14 cellular contexts compared by ENCODE assay signal in the genomic region with DNA sequence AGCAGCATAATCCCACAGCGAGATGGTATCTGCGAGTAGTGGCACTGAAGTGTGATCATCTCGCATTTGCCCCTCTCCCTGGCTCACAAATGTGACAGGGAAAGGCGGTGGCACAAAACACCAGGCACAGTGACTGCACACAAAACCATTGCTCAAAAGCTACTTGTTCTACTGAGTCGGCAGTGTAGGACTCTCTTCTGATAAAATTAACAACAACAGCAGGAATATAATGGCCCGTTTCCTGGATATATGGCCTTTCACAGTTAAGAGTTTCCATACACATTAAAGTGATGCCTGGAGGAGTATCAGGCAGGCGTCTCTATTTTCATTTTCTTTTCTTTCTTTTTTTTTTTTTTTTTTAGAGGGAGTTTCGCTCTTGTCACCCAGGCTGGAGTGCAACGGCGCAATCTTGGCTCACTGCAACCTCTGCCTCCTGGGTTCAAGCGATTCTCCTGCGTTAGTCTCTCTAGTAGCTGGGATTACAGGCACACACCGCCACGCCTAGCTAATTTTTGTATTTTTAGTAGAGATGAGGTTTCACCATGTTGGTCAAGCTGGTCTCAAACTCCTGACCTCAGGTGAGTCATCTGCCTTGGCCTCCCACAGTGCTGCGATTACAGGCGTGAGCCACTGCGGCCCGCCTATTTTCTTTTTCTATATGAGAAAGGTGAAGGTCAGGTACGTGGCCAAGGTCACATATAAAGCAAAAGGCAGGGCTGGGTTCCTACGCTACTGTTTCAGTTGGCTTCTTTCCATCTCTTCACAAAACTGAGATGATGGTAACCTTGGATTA.
DNase-seq lines count a peak whose midpoint lies in the region; FAIRE-seq and TF ChIP-seq lines count a peak whose summit lies in the region.
"Had no signal": no experiment of that assay in that cellular context is flagged by ENCODE, and none has a peak within 500 bp of the region (broad histone marks: within the 10 kb centered on the region; RNA-seq: fewer than 3 reads in every experiment).

No MANE protein-coding gene starts in this region.

- no peak overlapping the region for H2BK15ac ChIP-seq in H1 (ENCODE audit: low read length)

- peaks cover 35% of the 10 kb centered on the region for H3K4me1 ChIP-seq in HUES48 (ENCODE audit: control insufficient read depth, insufficient read depth, low read length)
- H3K4me1 ChIP-seq in H1 (replicated peaks in 1 of 4; ENCODE audit: control insufficient read depth in 3 of 4, insufficient read depth in 4 of 4, low read length in 3 of 4), result peaks cover 0 to 7% (median 0%) of the 10 kb centered on the region in 4 experiments; a peak in 2 of 7 replicates

- H4K8ac ChIP-seq in H1 (ENCODE audit: extremely low read depth, insufficient read depth, low read length), result no peak overlapping the region

- CTCF ChIA-PET in H1 (lab: Charles Lee; ENCODE audit: partially characterized antibody), result interaction anchor here (1.3 kb wide), 1 partner anchor 11 kb away, joined by 3 read pairs; no protein-coding TSS in a partner anchor

- peak; percentile 51 for DNase-seq in NK-92 treated with Interleukin-12 subunit alpha and Interleukin-12 subunit beta, amount 100 ng/mL, for 24 hours (lab: John Stamatoyannopoulos, UW)
- DNase-seq in NK-92 (lab: John Stamatoyannopoulos, UW; ENCODE audit: unreplicated experiment) (no peak), H1 (ENCODE audit: low read depth in 1 of 2, low spot score in 2 of 2) (no peak), superior temporal gyrus (ENCODE audit: extremely low spot score) (peak; percentile 59), NAMALWA (ENCODE audit: low spot score) (no peak), DMS153 (lab: John Stamatoyannopoulos, UW) (no peak), Kasumi-1 (lab: John Stamatoyannopoulos, UW) (no peak)
- DNase-seq: colonic mucosa, heart right ventricle, NCI-H1092 treated with DMSO at 0.1 percent for 48 hours, WERI-Rb-1 had no signal

- POLR2A ChIA-PET in H1 (lab: Charles Lee; ENCODE audit: partially characterized antibody), result no interaction called here

- H3K14ac ChIP-seq in H1 (ENCODE audit: insufficient read length), result no peak overlapping the region

- no peak overlapping the region for H2BK20ac ChIP-seq in H1 (ENCODE audit: low read length)

- H3K4ac ChIP-seq in H1 (replicated peaks; ENCODE audit: insufficient read length, low read depth, low read length), result no peak overlapping the region

- no peak for TF ChIP-seq EP300 in H1 (IDR thresholded peaks at IDR 0.05; ENCODE audit: borderline replicate concordance in 1 of 2, low read depth in 2 of 2, low read length in 2 of 2)

- peaks cover 13% of the 10 kb centered on the region; the same call in 1 of the 2 replicates for H3K79me1 ChIP-seq in H1 (ENCODE audit: low read depth, low read length)

- no peak overlapping the region for H3K56ac ChIP-seq in H1 (replicated peaks; ENCODE audit: insufficient read length, low read depth, low read length)

- H3K23me2 ChIP-seq in H1 (ENCODE audit: low read depth, low read length), result no peaks in the 10 kb centered on the region

- no peak overlapping the region for H3K4me2 ChIP-seq in H1 (ENCODE audit: insufficient read depth in 1 of 2, low read depth in 2 of 2, low read length in 2 of 2)

- no peak overlapping the region for H3K23ac ChIP-seq in H1 (ENCODE audit: insufficient read length)

- peaks cover 3 to 7% of the 10 kb centered on the region in 2 experiments for H4K20me1 ChIP-seq in H1 (replicated peaks in 1 of 2; ENCODE audit: control insufficient read depth in 1 of 2, insufficient read depth in 2 of 2, low read length in 2 of 2)

- H3K36me3 ChIP-seq in HUES48 (ENCODE audit: control insufficient read depth, insufficient read depth, low read length) (peaks cover 4% of the 10 kb centered on the region; the same call in 1 of the 2 replicates), H1 (ENCODE audit: control insufficient read depth in 2 of 4, insufficient read depth in 4 of 4, low read length in 3 of 4) (no peaks in the 10 kb centered on the region)
- H3K36me3 ChIP-seq: colonic mucosa, heart right ventricle, suprapubic skin, WERI-Rb-1 had no signal

- TF ChIP-seq POLR2A in H1 (IDR thresholded peaks at IDR 0.05; ENCODE audit: control extremely low read depth in 1 of 2, low read depth in 2 of 2, low read length in 2 of 2), result no peak

- FAIRE-seq in H1 (lab: Jason Lieb, UNC), result no peak

- TF ChIP-seq RAD21 in H1 (IDR thresholded peaks at IDR 0.05 in 1 of 2, conservative IDR thresholded peaks at IDR 0.05 in 1 of 2; ENCODE audit: low read depth in 2 of 2, low read length in 2 of 2), result no peak

- 88% methylated on average over 17 of the region's 20 CpGs; no CpG with 5 or more reads in 1 of the 2 experiments for WGBS in H1 (ENCODE audit: extremely low coverage in 1 of 2, insufficient coverage in 1 of 2, insufficient read length in 1 of 2, insufficient replicate concordance in 2 of 2, low coverage in 1 of 2, low lambda C conversion rate in 2 of 2, missing lambda C conversion rate in 1 of 2), 2 experiments

- no peak overlapping the region for H2BK120ac ChIP-seq in H1 (replicated peaks; ENCODE audit: low read depth, low read length)

- H3K79me2 ChIP-seq in H1 (ENCODE audit: control insufficient read depth in 1 of 2, insufficient read depth in 2 of 2, low read length in 2 of 2), result peaks cover 0 to 54% of the 10 kb centered on the region in 2 experiments; a peak in 2 of 4 replicates

- no peak overlapping the region for H3K27ac ChIP-seq in HUES48 (ENCODE audit: low read depth, low read length)
- no peak overlapping the region for H3K27ac ChIP-seq in H1 (ENCODE audit: low read depth, low read length)
- H3K27ac ChIP-seq: 22Rv1, suprapubic skin, WERI-Rb-1 had no signal

- no peak overlapping the region; the same call in 1 of the 2 replicates for H2BK5ac ChIP-seq in H1 (ENCODE audit: low read depth, low read length)

- peak overlapping the region; percentile 20; the same call in 1 of the 2 replicates for H2AK5ac ChIP-seq in H1 (ENCODE audit: low read depth, low read length)

- H3K9ac ChIP-seq in HUES48 (ENCODE audit: low read depth, low read length) (0 out of 2 replicates have a peak overlapping the region, but pooled peaks have one; percentile 25), H1 (replicated peaks in 1 of 4; ENCODE audit: extremely low read depth in 1 of 4, low read depth in 3 of 4, low read length in 3 of 4) (no peak overlapping the region)

- no peak overlapping the region for H3K4me3 ChIP-seq in HUES48 (ENCODE audit: low read depth, low read length)
- no peak overlapping the region for H3K4me3 ChIP-seq in H1 (ENCODE audit: extremely low read depth in 1 of 4, insufficient read depth in 2 of 4, low read depth in 3 of 4, low read length in 4 of 4)
- H3K4me3 ChIP-seq: colonic mucosa, heart right ventricle, suprapubic skin had no signal

- no peak overlapping the region for H2BK12ac ChIP-seq in H1 (ENCODE audit: low read depth, low read length)

- no peak overlapping the region for H3K18ac ChIP-seq in H1 (ENCODE audit: extremely low read depth, low read length)

- TF ChIP-seq CTCF in H1 (IDR thresholded peaks at IDR 0.05; ENCODE audit: control extremely low read depth in 1 of 3, insufficient read depth in 1 of 3, low read depth in 1 of 3, low read length in 3 of 3), result no peak

- H2AFZ ChIP-seq in H1 (ENCODE audit: low read length), result no peak overlapping the region

- no peak overlapping the region for H4K5ac ChIP-seq in H1 (ENCODE audit: insufficient read length, low read depth, low read length)

- H3K27me3 ChIP-seq in HUES48 (ENCODE audit: control insufficient read depth, insufficient read depth, low read length) (no peaks in the 10 kb centered on the region), H1 (replicated peaks in 1 of 4; ENCODE audit: control insufficient read depth in 3 of 4, extremely low read depth in 1 of 4, insufficient read depth in 3 of 4, low read length in 3 of 4) (no peaks in the 10 kb centered on the region)
- H3K27me3 ChIP-seq: colonic mucosa, heart right ventricle, suprapubic skin had no signal

- no peaks in the 10 kb centered on the region for H3K9me3 ChIP-seq in HUES48 (ENCODE audit: control insufficient read depth, insufficient read depth, low read length)
- H3K9me3 ChIP-seq in H1 (ENCODE audit: insufficient read depth in 2 of 2, low read depth in 1 of 2, low read length in 1 of 2), result no peaks in the 10 kb centered on the region
- H3K9me3 ChIP-seq: colonic mucosa, heart right ventricle, suprapubic skin had no signal

- no peak overlapping the region for H4K91ac ChIP-seq in H1 (replicated peaks; ENCODE audit: insufficient read length, low read length)

TF ChIP-seq in H1, 55 proteins besides CTCF, POLR2A, EP300 and RAD21:
- TF ChIP-seq BACH1 (IDR thresholded peaks at IDR 0.05; ENCODE audit: low read length) (no peak), POU5F1 (IDR thresholded peaks at IDR 0.05; ENCODE audit: low read depth, low read length) (no peak), RXRA (IDR thresholded peaks at IDR 0.05; ENCODE audit: insufficient read depth, low read depth, low read length) (no peak), CHD2 (IDR thresholded peaks at IDR 0.05; ENCODE audit: low read length) (no peak), HDAC6 (IDR thresholded peaks at IDR 0.05; ENCODE audit: low read depth, low read length) (no peak), RBBP5 (IDR thresholded peaks at IDR 0.05; ENCODE audit: borderline replicate concordance, low read depth, low read length) (no peak), TEAD4 (IDR thresholded peaks at IDR 0.05; ENCODE audit: low read depth, low read length) (no peak)
- TF ChIP-seq, protein P1, sequence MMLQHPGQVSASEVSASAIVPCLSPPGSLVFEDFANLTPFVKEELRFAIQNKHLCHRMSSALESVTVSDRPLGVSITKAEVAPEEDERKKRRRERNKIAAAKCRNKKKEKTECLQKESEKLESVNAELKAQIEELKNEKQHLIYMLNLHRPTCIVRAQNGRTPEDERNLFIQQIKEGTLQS (IDR thresholded peaks at IDR 0.05; ENCODE audit: insufficient read depth, low read depth, low read length), result no peak
- TF ChIP-seq, protein P2, sequence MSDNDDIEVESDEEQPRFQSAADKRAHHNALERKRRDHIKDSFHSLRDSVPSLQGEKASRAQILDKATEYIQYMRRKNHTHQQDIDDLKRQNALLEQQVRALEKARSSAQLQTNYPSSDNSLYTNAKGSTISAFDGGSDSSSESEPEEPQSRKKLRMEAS (IDR thresholded peaks at IDR 0.05), result no peak
TF ChIP-seq in H1: peak in this region for 0.

Comparison
In these comparisons a context has a peak if more than half of its experiments do, and no peak if none do; other contexts are left out.
1. DNase-seq: peak in NK-92 treated with Interleukin-12 subunit alpha and Interleukin-12 subunit beta, amount 100 ng/mL, for 24 hours (single experiment) and superior temporal gyrus (single experiment); none in NK-92 (single experiment), H1 (0 of 2), NAMALWA (single experiment), DMS153 (single experiment) and Kasumi-1 (0 of 2).